In the genomic region with DNA sequence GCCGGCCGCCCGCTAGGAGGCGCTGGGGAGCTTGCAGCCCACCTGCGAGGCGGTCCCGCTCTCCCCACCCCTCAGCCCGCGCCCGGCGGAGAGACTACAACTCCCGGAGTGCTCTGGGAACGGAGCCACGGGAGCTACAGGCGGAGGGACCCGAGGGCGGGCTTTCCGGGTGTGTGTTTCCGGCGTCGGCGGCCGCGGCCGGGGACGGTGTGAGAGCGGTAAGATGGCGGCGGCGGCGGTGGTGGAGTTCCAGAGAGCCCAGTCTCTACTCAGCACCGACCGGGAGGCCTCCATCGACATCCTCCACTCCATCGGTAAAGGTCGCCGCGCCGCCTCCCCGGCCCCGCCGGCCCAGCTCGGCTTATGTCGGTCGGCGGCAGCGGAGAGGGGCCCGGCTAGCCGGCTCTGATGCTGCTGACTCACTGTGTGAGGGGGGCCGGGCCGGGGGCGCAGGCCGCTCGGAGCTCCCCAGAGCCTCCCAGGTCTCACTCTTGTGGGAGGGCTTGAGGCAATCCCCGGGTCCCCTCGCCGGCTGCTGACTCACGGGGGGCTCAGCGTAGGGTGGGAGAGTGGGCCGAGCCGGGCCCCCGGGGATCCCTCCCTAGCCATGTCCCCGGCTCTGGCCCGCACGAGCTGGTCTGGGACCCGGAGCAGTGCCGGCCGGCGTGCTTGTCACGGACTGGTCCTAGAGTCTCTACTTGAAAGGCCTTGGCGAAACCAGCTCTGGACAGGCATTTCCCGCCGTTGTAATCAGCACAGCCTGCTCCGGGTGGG, we compare ENCODE assay signal across 1 cellular context.
TF ChIP-seq lines count a peak whose summit lies in the region.

A gene (plus strand): TSS at position 210 of the 774 bp plus-strand sequence. CDS start 14 bp downstream, at position 224.

TF ChIP-seq in K562, 482 proteins besides CTCF, POLR2A, EP300 and RAD21 (continued from another document and continues in another):
- TF ChIP-seq, protein P1, sequence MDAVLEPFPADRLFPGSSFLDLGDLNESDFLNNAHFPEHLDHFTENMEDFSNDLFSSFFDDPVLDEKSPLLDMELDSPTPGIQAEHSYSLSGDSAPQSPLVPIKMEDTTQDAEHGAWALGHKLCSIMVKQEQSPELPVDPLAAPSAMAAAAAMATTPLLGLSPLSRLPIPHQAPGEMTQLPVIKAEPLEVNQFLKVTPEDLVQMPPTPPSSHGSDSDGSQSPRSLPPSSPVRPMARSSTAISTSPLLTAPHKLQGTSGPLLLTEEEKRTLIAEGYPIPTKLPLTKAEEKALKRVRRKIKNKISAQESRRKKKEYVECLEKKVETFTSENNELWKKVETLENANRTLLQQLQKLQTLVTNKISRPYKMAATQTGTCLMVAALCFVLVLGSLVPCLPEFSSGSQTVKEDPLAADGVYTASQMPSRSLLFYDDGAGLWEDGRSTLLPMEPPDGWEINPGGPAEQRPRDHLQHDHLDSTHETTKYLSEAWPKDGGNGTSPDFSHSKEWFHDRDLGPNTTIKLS (IDR thresholded peaks at IDR 0.05; ENCODE audit: borderline replicate concordance, low read depth), result peak; percentile 90
- TF ChIP-seq MAFF (IDR thresholded peaks at IDR 0.05; ENCODE audit: low read length) (no peak; the same call in 1 of the 2 replicates), SAFB (IDR thresholded peaks at IDR 0.05; ENCODE audit: borderline replicate concordance, low read depth, low read length) (peak; percentile 54; the same call in 1 of the 2 replicates), POLR2G (IDR thresholded peaks at IDR 0.05; ENCODE audit: low read depth, low read length) (peak; percentile 95), HNRNPH1 (optimal IDR thresholded peaks at IDR 0.05; ENCODE audit: low read depth, low read length) (no peak), U2AF2 (optimal IDR thresholded peaks at IDR 0.05; ENCODE audit: low read depth, low read length) (no peak), ZNF224 (CRISPR knock-in tag; IDR thresholded peaks at IDR 0.05) (no peak), ZNF57 (CRISPR knock-in tag; IDR thresholded peaks at IDR 0.05) (no peak), ETS2 (tag; IDR thresholded peaks at IDR 0.05; ENCODE audit: borderline replicate concordance, poor library complexity, severe bottlenecking) (no peak), ZNF589 (CRISPR knock-in tag; IDR thresholded peaks at IDR 0.05; ENCODE audit: low read depth) (peak; percentile 38; the same call in 1 of the 2 replicates), ZNF830 (CRISPR knock-in tag; IDR thresholded peaks at IDR 0.05) (no peak), ZNF79 (CRISPR knock-in tag; IDR thresholded peaks at IDR 0.05; ENCODE audit: low read depth) (no peak), RAD51 (IDR thresholded peaks at IDR 0.05; ENCODE audit: borderline replicate concordance, low read depth) (0 out of 2 replicates have a peak, but pooled peaks have one; percentile 6), JUN (IDR thresholded peaks at IDR 0.05; ENCODE audit: borderline replicate concordance, low read depth, low read length) (peak; percentile 51; the same call in 1 of the 2 replicates), JUN (CRISPR knock-in tag; IDR thresholded peaks at IDR 0.05; ENCODE audit: borderline replicate concordance) (no peak), ZNF778 (CRISPR knock-in tag; IDR thresholded peaks at IDR 0.05) (no peak), DACH1 (IDR thresholded peaks at IDR 0.05; ENCODE audit: partially characterized antibody) (no peak), FOS (IDR thresholded peaks at IDR 0.05; ENCODE audit: extremely low read depth, insufficient read length) (no peak), NFXL1 (CRISPR knock-in tag; IDR thresholded peaks at IDR 0.05) (no peak), CHD4 (IDR thresholded peaks at IDR 0.05; ENCODE audit: insufficient read depth, insufficient replicate concordance, low read depth, low read length, poor library complexity, severe bottlenecking) (no peak), ZNF175 (CRISPR knock-in tag; IDR thresholded peaks at IDR 0.05; ENCODE audit: low read depth) (no peak), ZNF3 (CRISPR knock-in tag; IDR thresholded peaks at IDR 0.05) (no peak), STAT5B (CRISPR knock-in tag; IDR thresholded peaks at IDR 0.05) (no peak), SRSF3 (IDR thresholded peaks at IDR 0.05; ENCODE audit: insufficient read depth, low read length) (no peak), SMARCE1 (IDR thresholded peaks at IDR 0.05) (no peak), HDAC3 (IDR thresholded peaks at IDR 0.05; ENCODE audit: borderline replicate concordance, partially characterized antibody) (no peak), SMAD4 (CRISPR knock-in tag; conservative IDR thresholded peaks at IDR 0.05) (peak; percentile 46), PHTF2 (CRISPR knock-in tag; IDR thresholded peaks at IDR 0.05) (no peak), NEUROD1 (IDR thresholded peaks at IDR 0.05; ENCODE audit: borderline replicate concordance, low read depth, low read length, partially characterized antibody) (peak; percentile 38), TEAD1 (CRISPR knock-in tag; IDR thresholded peaks at IDR 0.05) (0 out of 4 replicates have a peak, but pooled peaks of 1 of the 2 experiments have one; percentile 56), STAG1 (CRISPR knock-in tag; IDR thresholded peaks at IDR 0.05; ENCODE audit: borderline replicate concordance) (no peak), HEY1 (CRISPR knock-in tag; IDR thresholded peaks at IDR 0.05; ENCODE audit: borderline replicate concordance) (no peak), ZZZ3 (IDR thresholded peaks at IDR 0.05) (no peak), ILF3 (IDR thresholded peaks at IDR 0.05; ENCODE audit: borderline replicate concordance) (peak; percentile 8; the same call in 1 of the 2 replicates)
- TF ChIP-seq, protein P2, sequence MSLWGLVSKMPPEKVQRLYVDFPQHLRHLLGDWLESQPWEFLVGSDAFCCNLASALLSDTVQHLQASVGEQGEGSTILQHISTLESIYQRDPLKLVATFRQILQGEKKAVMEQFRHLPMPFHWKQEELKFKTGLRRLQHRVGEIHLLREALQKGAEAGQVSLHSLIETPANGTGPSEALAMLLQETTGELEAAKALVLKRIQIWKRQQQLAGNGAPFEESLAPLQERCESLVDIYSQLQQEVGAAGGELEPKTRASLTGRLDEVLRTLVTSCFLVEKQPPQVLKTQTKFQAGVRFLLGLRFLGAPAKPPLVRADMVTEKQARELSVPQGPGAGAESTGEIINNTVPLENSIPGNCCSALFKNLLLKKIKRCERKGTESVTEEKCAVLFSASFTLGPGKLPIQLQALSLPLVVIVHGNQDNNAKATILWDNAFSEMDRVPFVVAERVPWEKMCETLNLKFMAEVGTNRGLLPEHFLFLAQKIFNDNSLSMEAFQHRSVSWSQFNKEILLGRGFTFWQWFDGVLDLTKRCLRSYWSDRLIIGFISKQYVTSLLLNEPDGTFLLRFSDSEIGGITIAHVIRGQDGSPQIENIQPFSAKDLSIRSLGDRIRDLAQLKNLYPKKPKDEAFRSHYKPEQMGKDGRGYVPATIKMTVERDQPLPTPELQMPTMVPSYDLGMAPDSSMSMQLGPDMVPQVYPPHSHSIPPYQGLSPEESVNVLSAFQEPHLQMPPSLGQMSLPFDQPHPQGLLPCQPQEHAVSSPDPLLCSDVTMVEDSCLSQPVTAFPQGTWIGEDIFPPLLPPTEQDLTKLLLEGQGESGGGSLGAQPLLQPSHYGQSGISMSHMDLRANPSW (CRISPR knock-in tag; IDR thresholded peaks at IDR 0.05), result no peak
- TF ChIP-seq, protein P3, sequence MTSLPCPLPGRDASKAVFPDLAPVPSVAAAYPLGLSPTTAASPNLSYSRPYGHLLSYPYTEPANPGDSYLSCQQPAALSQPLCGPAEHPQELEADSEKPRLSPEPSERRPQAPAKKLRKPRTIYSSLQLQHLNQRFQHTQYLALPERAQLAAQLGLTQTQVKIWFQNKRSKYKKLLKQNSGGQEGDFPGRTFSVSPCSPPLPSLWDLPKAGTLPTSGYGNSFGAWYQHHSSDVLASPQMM (CRISPR knock-in tag; IDR thresholded peaks at IDR 0.05), result no peak
- TF ChIP-seq, protein P4, sequence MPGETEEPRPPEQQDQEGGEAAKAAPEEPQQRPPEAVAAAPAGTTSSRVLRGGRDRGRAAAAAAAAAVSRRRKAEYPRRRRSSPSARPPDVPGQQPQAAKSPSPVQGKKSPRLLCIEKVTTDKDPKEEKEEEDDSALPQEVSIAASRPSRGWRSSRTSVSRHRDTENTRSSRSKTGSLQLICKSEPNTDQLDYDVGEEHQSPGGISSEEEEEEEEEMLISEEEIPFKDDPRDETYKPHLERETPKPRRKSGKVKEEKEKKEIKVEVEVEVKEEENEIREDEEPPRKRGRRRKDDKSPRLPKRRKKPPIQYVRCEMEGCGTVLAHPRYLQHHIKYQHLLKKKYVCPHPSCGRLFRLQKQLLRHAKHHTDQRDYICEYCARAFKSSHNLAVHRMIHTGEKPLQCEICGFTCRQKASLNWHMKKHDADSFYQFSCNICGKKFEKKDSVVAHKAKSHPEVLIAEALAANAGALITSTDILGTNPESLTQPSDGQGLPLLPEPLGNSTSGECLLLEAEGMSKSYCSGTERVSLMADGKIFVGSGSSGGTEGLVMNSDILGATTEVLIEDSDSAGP (CRISPR knock-in tag; IDR thresholded peaks at IDR 0.05), result no peak
- TF ChIP-seq, protein P5, sequence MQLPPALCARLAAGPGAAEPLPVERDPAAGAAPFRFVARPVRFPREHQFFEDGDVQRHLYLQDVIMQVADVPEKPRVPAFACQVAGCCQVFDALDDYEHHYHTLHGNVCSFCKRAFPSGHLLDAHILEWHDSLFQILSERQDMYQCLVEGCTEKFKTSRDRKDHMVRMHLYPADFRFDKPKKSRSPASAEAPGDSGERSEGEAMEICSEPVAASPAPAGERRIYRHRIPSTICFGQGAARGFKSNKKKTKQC (CRISPR knock-in tag; IDR thresholded peaks at IDR 0.05), result 0 out of 2 replicates have a peak, but pooled peaks have one; percentile 34
- TF ChIP-seq, protein P6, sequence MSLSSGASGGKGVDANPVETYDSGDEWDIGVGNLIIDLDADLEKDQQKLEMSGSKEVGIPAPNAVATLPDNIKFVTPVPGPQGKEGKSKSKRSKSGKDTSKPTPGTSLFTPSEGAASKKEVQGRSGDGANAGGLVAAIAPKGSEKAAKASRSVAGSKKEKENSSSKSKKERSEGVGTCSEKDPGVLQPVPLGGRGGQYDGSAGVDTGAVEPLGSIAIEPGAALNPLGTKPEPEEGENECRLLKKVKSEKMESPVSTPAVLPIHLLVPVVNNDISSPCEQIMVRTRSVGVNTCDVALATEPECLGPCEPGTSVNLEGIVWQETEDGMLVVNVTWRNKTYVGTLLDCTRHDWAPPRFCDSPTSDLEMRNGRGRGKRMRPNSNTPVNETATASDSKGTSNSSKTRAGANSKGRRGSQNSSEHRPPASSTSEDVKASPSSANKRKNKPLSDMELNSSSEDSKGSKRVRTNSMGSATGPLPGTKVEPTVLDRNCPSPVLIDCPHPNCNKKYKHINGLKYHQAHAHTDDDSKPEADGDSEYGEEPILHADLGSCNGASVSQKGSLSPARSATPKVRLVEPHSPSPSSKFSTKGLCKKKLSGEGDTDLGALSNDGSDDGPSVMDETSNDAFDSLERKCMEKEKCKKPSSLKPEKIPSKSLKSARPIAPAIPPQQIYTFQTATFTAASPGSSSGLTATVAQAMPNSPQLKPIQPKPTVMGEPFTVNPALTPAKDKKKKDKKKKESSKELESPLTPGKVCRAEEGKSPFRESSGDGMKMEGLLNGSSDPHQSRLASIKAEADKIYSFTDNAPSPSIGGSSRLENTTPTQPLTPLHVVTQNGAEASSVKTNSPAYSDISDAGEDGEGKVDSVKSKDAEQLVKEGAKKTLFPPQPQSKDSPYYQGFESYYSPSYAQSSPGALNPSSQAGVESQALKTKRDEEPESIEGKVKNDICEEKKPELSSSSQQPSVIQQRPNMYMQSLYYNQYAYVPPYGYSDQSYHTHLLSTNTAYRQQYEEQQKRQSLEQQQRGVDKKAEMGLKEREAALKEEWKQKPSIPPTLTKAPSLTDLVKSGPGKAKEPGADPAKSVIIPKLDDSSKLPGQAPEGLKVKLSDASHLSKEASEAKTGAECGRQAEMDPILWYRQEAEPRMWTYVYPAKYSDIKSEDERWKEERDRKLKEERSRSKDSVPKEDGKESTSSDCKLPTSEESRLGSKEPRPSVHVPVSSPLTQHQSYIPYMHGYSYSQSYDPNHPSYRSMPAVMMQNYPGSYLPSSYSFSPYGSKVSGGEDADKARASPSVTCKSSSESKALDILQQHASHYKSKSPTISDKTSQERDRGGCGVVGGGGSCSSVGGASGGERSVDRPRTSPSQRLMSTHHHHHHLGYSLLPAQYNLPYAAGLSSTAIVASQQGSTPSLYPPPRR (CRISPR knock-in tag; IDR thresholded peaks at IDR 0.05; ENCODE audit: borderline replicate concordance), result no peak
- TF ChIP-seq, protein P7, sequence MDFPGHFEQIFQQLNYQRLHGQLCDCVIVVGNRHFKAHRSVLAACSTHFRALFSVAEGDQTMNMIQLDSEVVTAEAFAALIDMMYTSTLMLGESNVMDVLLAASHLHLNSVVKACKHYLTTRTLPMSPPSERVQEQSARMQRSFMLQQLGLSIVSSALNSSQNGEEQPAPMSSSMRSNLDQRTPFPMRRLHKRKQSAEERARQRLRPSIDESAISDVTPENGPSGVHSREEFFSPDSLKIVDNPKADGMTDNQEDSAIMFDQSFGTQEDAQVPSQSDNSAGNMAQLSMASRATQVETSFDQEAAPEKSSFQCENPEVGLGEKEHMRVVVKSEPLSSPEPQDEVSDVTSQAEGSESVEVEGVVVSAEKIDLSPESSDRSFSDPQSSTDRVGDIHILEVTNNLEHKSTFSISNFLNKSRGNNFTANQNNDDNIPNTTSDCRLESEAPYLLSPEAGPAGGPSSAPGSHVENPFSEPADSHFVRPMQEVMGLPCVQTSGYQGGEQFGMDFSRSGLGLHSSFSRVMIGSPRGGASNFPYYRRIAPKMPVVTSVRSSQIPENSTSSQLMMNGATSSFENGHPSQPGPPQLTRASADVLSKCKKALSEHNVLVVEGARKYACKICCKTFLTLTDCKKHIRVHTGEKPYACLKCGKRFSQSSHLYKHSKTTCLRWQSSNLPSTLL (IDR thresholded peaks at IDR 0.05), result no peak
- TF ChIP-seq, protein P8, sequence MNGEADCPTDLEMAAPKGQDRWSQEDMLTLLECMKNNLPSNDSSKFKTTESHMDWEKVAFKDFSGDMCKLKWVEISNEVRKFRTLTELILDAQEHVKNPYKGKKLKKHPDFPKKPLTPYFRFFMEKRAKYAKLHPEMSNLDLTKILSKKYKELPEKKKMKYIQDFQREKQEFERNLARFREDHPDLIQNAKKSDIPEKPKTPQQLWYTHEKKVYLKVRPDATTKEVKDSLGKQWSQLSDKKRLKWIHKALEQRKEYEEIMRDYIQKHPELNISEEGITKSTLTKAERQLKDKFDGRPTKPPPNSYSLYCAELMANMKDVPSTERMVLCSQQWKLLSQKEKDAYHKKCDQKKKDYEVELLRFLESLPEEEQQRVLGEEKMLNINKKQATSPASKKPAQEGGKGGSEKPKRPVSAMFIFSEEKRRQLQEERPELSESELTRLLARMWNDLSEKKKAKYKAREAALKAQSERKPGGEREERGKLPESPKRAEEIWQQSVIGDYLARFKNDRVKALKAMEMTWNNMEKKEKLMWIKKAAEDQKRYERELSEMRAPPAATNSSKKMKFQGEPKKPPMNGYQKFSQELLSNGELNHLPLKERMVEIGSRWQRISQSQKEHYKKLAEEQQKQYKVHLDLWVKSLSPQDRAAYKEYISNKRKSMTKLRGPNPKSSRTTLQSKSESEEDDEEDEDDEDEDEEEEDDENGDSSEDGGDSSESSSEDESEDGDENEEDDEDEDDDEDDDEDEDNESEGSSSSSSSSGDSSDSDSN (IDR thresholded peaks at IDR 0.05; ENCODE audit: borderline replicate concordance in 1 of 2, low read depth in 2 of 2, low read length in 2 of 2), result peak; percentile 66 to 91; a peak in 3 of 4 replicates
- TF ChIP-seq, protein P9, sequence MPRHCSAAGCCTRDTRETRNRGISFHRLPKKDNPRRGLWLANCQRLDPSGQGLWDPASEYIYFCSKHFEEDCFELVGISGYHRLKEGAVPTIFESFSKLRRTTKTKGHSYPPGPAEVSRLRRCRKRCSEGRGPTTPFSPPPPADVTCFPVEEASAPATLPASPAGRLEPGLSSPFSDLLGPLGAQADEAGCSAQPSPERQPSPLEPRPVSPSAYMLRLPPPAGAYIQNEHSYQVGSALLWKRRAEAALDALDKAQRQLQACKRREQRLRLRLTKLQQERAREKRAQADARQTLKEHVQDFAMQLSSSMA (CRISPR knock-in tag; IDR thresholded peaks at IDR 0.05), result no peak
